Comparison of ENCODE assay signal across 9 cellular contexts in the genomic region with DNA sequence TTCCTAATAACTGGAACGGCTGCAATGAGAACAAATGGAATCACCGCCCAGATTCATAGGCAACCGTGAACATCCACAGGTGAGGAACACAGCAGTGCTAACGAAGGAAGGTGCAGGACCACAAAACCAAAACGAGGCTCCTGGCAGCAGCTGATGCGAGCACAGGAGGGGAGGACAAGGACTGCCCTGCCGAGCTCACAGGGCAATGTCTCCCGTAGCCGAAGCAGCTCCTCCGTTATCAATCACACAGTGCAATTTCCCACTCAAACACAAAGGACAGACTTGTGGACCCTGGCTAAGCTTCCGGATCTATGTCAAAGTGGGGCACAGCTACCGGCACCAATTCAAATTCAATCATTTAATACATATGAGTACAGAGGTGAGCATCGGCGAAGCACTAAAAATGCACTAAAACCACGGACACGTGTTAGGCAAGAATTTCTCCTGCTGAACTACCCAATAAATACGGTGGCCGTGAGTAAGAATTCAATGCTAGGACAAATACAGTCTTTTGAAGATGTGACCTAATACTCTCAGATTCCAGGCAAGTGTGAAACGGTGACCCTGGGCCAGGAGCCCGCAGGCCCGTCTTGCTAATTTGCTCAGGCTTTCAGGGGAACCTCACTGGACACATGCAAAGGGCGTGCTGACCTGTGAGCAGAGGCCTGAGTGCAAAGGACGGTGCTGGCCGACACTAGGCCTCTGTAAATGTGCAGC.
A peak's percentile ranks its signal among the peaks of the same experiment; 100 is the strongest.
DNase-seq lines count a peak whose midpoint lies in the region; ATAC-seq and TF ChIP-seq lines count a peak whose summit lies in the region.
"Had no signal": no experiment of that assay in that cellular context is flagged by ENCODE, and none has a peak within 500 bp of the region (broad histone marks: within the 10 kb centered on the region; RNA-seq: fewer than 3 reads in every experiment).

No MANE protein-coding gene starts in this region.

- peaks cover 5% of the 10 kb centered on the region for H3K36me3 ChIP-seq in CD4-positive, alpha-beta memory T cell (ENCODE audit: insufficient read depth, low read length)
- no peaks in the 10 kb centered on the region for H3K36me3 ChIP-seq in hepatocyte (replicated peaks; ENCODE audit: insufficient read depth, low read depth)

- no peaks in the 10 kb centered on the region for H3K27me3 ChIP-seq in CD4-positive, alpha-beta memory T cell (ENCODE audit: insufficient read depth, low read length)
- no peaks in the 10 kb centered on the region for H3K27me3 ChIP-seq in hepatocyte

- no peaks in the 10 kb centered on the region for H3K9me2 ChIP-seq in hepatocyte (replicated peaks; ENCODE audit: insufficient read depth)

- WGBS in hepatocyte (ENCODE audit: low lambda C conversion rate, missing lambda C conversion rate) = 87% methylated on average over 24 of the region's 24 CpGs

- no peak overlapping the region for H3K27ac ChIP-seq in CD4-positive, alpha-beta memory T cell (ENCODE audit: low read depth, low read length)
- peak overlapping the region; percentile 53 for H3K27ac ChIP-seq in hepatocyte

- no peaks in the 10 kb centered on the region for H3K9me3 Mint-ChIP-seq in CD4-positive, alpha-beta memory T cell
- peaks cover 4% of the 10 kb centered on the region for H3K9me3 Mint-ChIP-seq in progenitor cell of endocrine pancreas (ENCODE audit: low read depth)
- no peaks in the 10 kb centered on the region for H3K9me3 Mint-ChIP-seq in stimulated activated naive CD8-positive, alpha-beta T cell treated with anti-CD3 and anti-CD28 coated beads, Interleukin-15, amount 100 ng/mL, for 72 hours
- H3K9me3 Mint-ChIP-seq: CD8-positive, alpha-beta memory T cell had no signal

- intact Hi-C loops in CD4-positive, alpha-beta memory T cell (cut with micrococcal nuclease) = no loop called here

- no peak overlapping the region for H2AFZ ChIP-seq in hepatocyte

- no peaks in the 10 kb centered on the region for H3K27me3 Mint-ChIP-seq in CD4-positive, alpha-beta memory T cell
- no peaks in the 10 kb centered on the region for H3K27me3 Mint-ChIP-seq in T-helper 17 cell
- no peaks in the 10 kb centered on the region for H3K27me3 Mint-ChIP-seq in progenitor cell of endocrine pancreas
- no peaks in the 10 kb centered on the region for H3K27me3 Mint-ChIP-seq in stimulated activated naive CD8-positive, alpha-beta T cell treated with anti-CD3 and anti-CD28 coated beads, Interleukin-15, amount 100 ng/mL, for 72 hours
- H3K27me3 Mint-ChIP-seq: CD8-positive, alpha-beta memory T cell had no signal

- H3K9me3 ChIP-seq in CD4-positive, alpha-beta memory T cell (ENCODE audit: control insufficient read depth in 1 of 2, low read length in 2 of 2) = no peaks in the 10 kb centered on the region
- no peaks in the 10 kb centered on the region for H3K9me3 ChIP-seq in T-helper 17 cell (ENCODE audit: control insufficient read depth, low read length, poor library complexity, severe bottlenecking)
- no peaks in the 10 kb centered on the region for H3K9me3 ChIP-seq in hepatocyte (ENCODE audit: low read depth)

- TF ChIP-seq CTCF in hepatocyte (IDR thresholded peaks at IDR 0.05; ENCODE audit: poor library complexity) = no peak
- TF ChIP-seq CTCF in progenitor cell of endocrine pancreas (IDR thresholded peaks at IDR 0.05; ENCODE audit: unreplicated experiment) = no peak

- H3K27ac Mint-ChIP-seq in CD4-positive, alpha-beta memory T cell = peak overlapping the region in 5 of 7 donors; percentile 39 to 84 (median 67)
- H3K27ac Mint-ChIP-seq in T-helper 17 cell = peak overlapping the region; percentile 98
- peak overlapping the region; percentile 35 for H3K27ac Mint-ChIP-seq in progenitor cell of endocrine pancreas
- H3K27ac Mint-ChIP-seq in stimulated activated naive CD8-positive, alpha-beta T cell treated with anti-CD3 and anti-CD28 coated beads, Interleukin-15, amount 100 ng/mL, for 72 hours = no peak overlapping the region

- H3K36me3 Mint-ChIP-seq in CD4-positive, alpha-beta memory T cell = peaks cover 8 to 43% of the 10 kb centered on the region in 2 donors
- H3K36me3 Mint-ChIP-seq in T-helper 17 cell (ENCODE audit: low read depth) = no peaks in the 10 kb centered on the region
- H3K36me3 Mint-ChIP-seq in progenitor cell of endocrine pancreas (ENCODE audit: insufficient read depth) = peaks cover 8% of the 10 kb centered on the region

- POLR2A ChIA-PET in CD4-positive, alpha-beta memory T cell (lab: Charles Lee; ENCODE audit: partially characterized antibody) = interaction anchor here (1.0 to 1.2 kb wide), 2 partner anchors 10 to 21 kb away, joined by 3 read pairs; no protein-coding TSS in a partner anchor

- H3K4me2 ChIP-seq in hepatocyte = peak overlapping the region; percentile 13

- ATAC-seq in T-helper 17 cell (no peak), HG03045 (IDR thresholded peaks at IDR 0.05; ENCODE audit: unreplicated experiment) (no peak), HG02885 (IDR thresholded peaks at IDR 0.05; ENCODE audit: poor library complexity, unreplicated experiment) (no peak)
- no peak for ATAC-seq in stimulated activated naive CD8-positive, alpha-beta T cell treated with anti-CD3 and anti-CD28 coated beads, Interleukin-15, amount 100 ng/mL, for 72 hours

- H4K20me1 ChIP-seq in hepatocyte (ENCODE audit: insufficient read depth, poor library complexity, severe bottlenecking) = peaks cover 56% of the 10 kb centered on the region

- peaks cover 98% of the 10 kb centered on the region for H3K4me1 ChIP-seq in CD4-positive, alpha-beta memory T cell (ENCODE audit: insufficient read depth, low read length)
- H3K4me1 ChIP-seq in hepatocyte (ENCODE audit: insufficient read depth) = peaks cover 40% of the 10 kb centered on the region

- no peak overlapping the region for H3K4me3 ChIP-seq in CD4-positive, alpha-beta memory T cell (ENCODE audit: low read length in 2 of 2)
- H3K4me3 ChIP-seq in hepatocyte = no peak overlapping the region

- H3K4me1 Mint-ChIP-seq in CD4-positive, alpha-beta memory T cell = peaks cover 80 to 100% (median 91%) of the 10 kb centered on the region in 4 donors
- H3K4me1 Mint-ChIP-seq in T-helper 17 cell = peaks cover 69% of the 10 kb centered on the region
- H3K4me1 Mint-ChIP-seq in progenitor cell of endocrine pancreas (ENCODE audit: low read depth) = peaks cover 67% of the 10 kb centered on the region
- peaks cover 98% of the 10 kb centered on the region for H3K4me1 Mint-ChIP-seq in stimulated activated naive CD8-positive, alpha-beta T cell treated with anti-CD3 and anti-CD28 coated beads, Interleukin-15, amount 100 ng/mL, for 72 hours

- H3K79me2 ChIP-seq in hepatocyte = peaks cover 97% of the 10 kb centered on the region

- DNase-seq in CD4-positive, alpha-beta memory T cell = no peak
- DNase-seq in T-helper 17 cell (no peak), hepatocyte (ENCODE audit: low spot score) (no peak), progenitor cell of endocrine pancreas (ENCODE audit: low spot score, unreplicated experiment) (no peak), NK-92 (lab: John Stamatoyannopoulos, UW; ENCODE audit: unreplicated experiment) (no peak)
- no peak for DNase-seq in stimulated activated naive CD8-positive, alpha-beta T cell treated with anti-CD3 and anti-CD28 coated beads, Interleukin-15, amount 100 ng/mL, for 72 hours
- DNase-seq: CD8-positive, alpha-beta memory T cell had no signal

- peak overlapping the region in 4 of 8 donors; percentile 1 to 22 (median 12) for H3K4me3 Mint-ChIP-seq in CD4-positive, alpha-beta memory T cell
- H3K4me3 Mint-ChIP-seq in T-helper 17 cell = peak overlapping the region; percentile 45
- no peak overlapping the region for H3K4me3 Mint-ChIP-seq in progenitor cell of endocrine pancreas (ENCODE audit: low read depth)
- no peak overlapping the region for H3K4me3 Mint-ChIP-seq in stimulated activated naive CD8-positive, alpha-beta T cell treated with anti-CD3 and anti-CD28 coated beads, Interleukin-15, amount 100 ng/mL, for 72 hours

- CTCF ChIA-PET in CD4-positive, alpha-beta memory T cell (lab: Charles Lee; ENCODE audit: partially characterized antibody) = interaction anchor here (1.0 to 3.7 kb wide), 4 partner anchors 10 to 147 kb away, joined by 3 to 11 read pairs (median 7); no protein-coding TSS in a partner anchor

Comparison
In these comparisons a context has a peak if more than half of its experiments do, and no peak if none do; other contexts are left out.
1. H3K27ac Mint-ChIP-seq: peak in CD4-positive, alpha-beta memory T cell (5 of 7), T-helper 17 cell (single experiment) and progenitor cell of endocrine pancreas (single experiment); none in stimulated activated naive CD8-positive, alpha-beta T cell treated with anti-CD3 and anti-CD28 coated beads, Interleukin-15, amount 100 ng/mL, for 72 hours (0 of 2).